Comparison of ENCODE assay signal across 1 cellular context in genomic region chr15:89761009-89761831, GRCh38.
TF ChIP-seq lines count a peak whose summit lies in the region.

No MANE protein-coding gene starts in this region.

TF ChIP-seq in HepG2, 621 proteins besides CTCF, POLR2A, EP300 and RAD21 (continued from another document and continues in another):
- TF ChIP-seq KIAA2018 (CRISPR knock-in tag; IDR thresholded peaks at IDR 0.05; ENCODE audit: borderline replicate concordance) (no peak), ZNF558 (CRISPR knock-in tag; IDR thresholded peaks at IDR 0.05; ENCODE audit: borderline replicate concordance) (no peak), LRRFIP1 (CRISPR knock-in tag; conservative IDR thresholded peaks at IDR 0.05) (no peak), ZNF274 (CRISPR knock-in tag; IDR thresholded peaks at IDR 0.05) (0 out of 2 replicates have a peak, but pooled peaks have one; percentile 56), DRAP1 (CRISPR knock-in tag; IDR thresholded peaks at IDR 0.05) (no peak), SP4 (CRISPR knock-in tag; IDR thresholded peaks at IDR 0.05) (no peak), SP1 (IDR thresholded peaks at IDR 0.05) (no peak), SP1 (CRISPR knock-in tag; IDR thresholded peaks at IDR 0.05) (no peak), MXD3 (CRISPR knock-in tag; IDR thresholded peaks at IDR 0.05) (no peak), MAX (IDR thresholded peaks at IDR 0.05) (no peak), ZNF556 (CRISPR knock-in tag; IDR thresholded peaks at IDR 0.05; ENCODE audit: borderline replicate concordance) (peak; percentile 69; the same call in 1 of the 2 replicates), NR2F6 (IDR thresholded peaks at IDR 0.05) (no peak), NR2F6 (CRISPR knock-in tag; IDR thresholded peaks at IDR 0.05) (no peak), ZNF710 (CRISPR knock-in tag; IDR thresholded peaks at IDR 0.05; ENCODE audit: borderline replicate concordance) (no peak), PCBP1 (IDR thresholded peaks at IDR 0.05; ENCODE audit: borderline replicate concordance, low read depth, low read length) (no peak), FOXA3 (CRISPR knock-in tag; IDR thresholded peaks at IDR 0.05) (no peak), IRX3 (CRISPR knock-in tag; IDR thresholded peaks at IDR 0.05; ENCODE audit: borderline replicate concordance, low read depth) (no peak), ZFP90 (CRISPR knock-in tag; IDR thresholded peaks at IDR 0.05; ENCODE audit: borderline replicate concordance) (no peak), ZNF883 (CRISPR knock-in tag; IDR thresholded peaks at IDR 0.05; ENCODE audit: not compliant biosample characterization) (peak; percentile 22), ZNF503 (CRISPR knock-in tag; IDR thresholded peaks at IDR 0.05) (no peak), SMC3 (IDR thresholded peaks at IDR 0.05; ENCODE audit: low read length) (no peak), ATF4 (CRISPR knock-in tag; IDR thresholded peaks at IDR 0.05) (no peak), FOXK2 (IDR thresholded peaks at IDR 0.05) (no peak), HMGXB4 (CRISPR knock-in tag; IDR thresholded peaks at IDR 0.05; ENCODE audit: borderline replicate concordance in 1 of 2, low read depth in 1 of 2) (peak in 1 of 2 experiments; percentile 34; a peak in 2 of 4 replicates), SIX1 (CRISPR knock-in tag; IDR thresholded peaks at IDR 0.05; ENCODE audit: borderline replicate concordance) (no peak), PAWR (CRISPR knock-in tag; IDR thresholded peaks at IDR 0.05; ENCODE audit: borderline replicate concordance) (no peak), ZNF746 (CRISPR knock-in tag; IDR thresholded peaks at IDR 0.05) (peak; percentile 36; the same call in 1 of the 2 replicates), ZNF441 (CRISPR knock-in tag; IDR thresholded peaks at IDR 0.05; ENCODE audit: borderline replicate concordance) (no peak), ZNF512 (CRISPR knock-in tag; IDR thresholded peaks at IDR 0.05) (0 out of 2 replicates have a peak, but pooled peaks have one; percentile 55), ZBTB4 (CRISPR knock-in tag; IDR thresholded peaks at IDR 0.05; ENCODE audit: borderline replicate concordance) (no peak), ZNF510 (CRISPR knock-in tag; IDR thresholded peaks at IDR 0.05; ENCODE audit: low read depth) (no peak), DR1 (CRISPR knock-in tag; IDR thresholded peaks at IDR 0.05) (no peak)
